12 cellular contexts compared by ENCODE assay signal in the genomic region with DNA sequence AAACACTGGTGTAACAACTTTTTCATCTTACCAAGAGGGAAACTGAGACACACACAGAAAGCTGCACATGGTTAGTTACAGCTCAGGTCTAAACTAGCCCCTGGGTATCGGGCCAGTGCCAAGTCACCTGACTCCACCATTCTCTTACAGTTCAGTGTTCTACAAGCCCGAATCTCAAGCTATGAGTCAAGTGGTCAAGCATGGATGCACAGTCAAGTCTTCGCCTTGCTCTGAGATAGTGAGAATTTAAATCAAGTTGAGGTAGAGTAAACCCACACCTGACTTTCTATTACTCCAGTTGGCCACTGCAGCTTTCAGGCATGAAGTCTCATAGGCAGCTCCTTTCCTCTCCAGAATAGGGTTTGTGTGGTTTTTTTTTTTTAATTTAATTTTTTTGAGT. TPM values are rescaled to one million over a fixed set of nuclear protein-coding genes. Genes with fewer than 3 reads are reported as not detected.
DNase-seq lines count a peak whose midpoint lies in the region; ATAC-seq and TF ChIP-seq lines count a peak whose summit lies in the region.
"Had no signal": no experiment of that assay in that cellular context is flagged by ENCODE, and none has a peak within 500 bp of the region (broad histone marks: within the 10 kb centered on the region; RNA-seq: fewer than 3 reads in every experiment).

No MANE protein-coding gene starts in this region.

- no peak overlapping the region for H3K4me3 Mint-ChIP-seq in glutamatergic neuron (ENCODE audit: unreplicated experiment)
- H3K4me3 Mint-ChIP-seq: T-helper 2 cell treated with Interferon-gamma antibody and Interleukin-4, amounts not matched to agents 5 μg/mL and 100 μg/mL, for 36 hours had no signal

- H3K36me3 ChIP-seq in kidney epithelial cell (ENCODE audit: control insufficient read depth, insufficient read depth, low read length) (no peaks in the 10 kb centered on the region), tibial artery (no peaks in the 10 kb centered on the region)

- H3K27ac Mint-ChIP-seq in glutamatergic neuron (ENCODE audit: unreplicated experiment) = no peak overlapping the region
- H3K27ac Mint-ChIP-seq: progenitor cell of endocrine pancreas; T-helper 2 cell treated with Interferon-gamma antibody and Interleukin-4, amounts not matched to agents 5 μg/mL and 100 μg/mL, for 36 hours had no signal

- no peak overlapping the region for H3K27ac ChIP-seq in tibial artery

- no peaks in the 10 kb centered on the region for H3K9me3 ChIP-seq in tibial artery

- H3K27me3 ChIP-seq in kidney epithelial cell (ENCODE audit: control insufficient read depth, insufficient read depth, low read length) (no peaks in the 10 kb centered on the region), tibial artery (no peaks in the 10 kb centered on the region)

- H3K4me1 Mint-ChIP-seq in glutamatergic neuron (ENCODE audit: low read depth, unreplicated experiment) = no peaks in the 10 kb centered on the region

- H3K36me3 Mint-ChIP-seq in glutamatergic neuron (ENCODE audit: unreplicated experiment) = no peaks in the 10 kb centered on the region

- intact Hi-C loops in cardiac septum (cut with DNase I) (no loop called here), tibial artery (cut with DNase I; ENCODE audit: low total_unique reads) (no loop called here)

- peaks cover 0 to 2% (median 0%) of the 10 kb centered on the region in 4 donors for H3K4me1 ChIP-seq in tibial artery

- H3K4me3 ChIP-seq in kidney epithelial cell (ENCODE audit: low read depth, low read length) (no peak overlapping the region), tibial artery (no peak overlapping the region)

- peak; percentile 76 for DNase-seq in kidney epithelial cell (ENCODE audit: low read depth)
- no peak for DNase-seq in glutamatergic neuron
- DNase-seq in NCI-H146 treated with DMSO at 0.1 percent for 48 hours (lab: John Stamatoyannopoulos, UW; ENCODE audit: unreplicated experiment) = no peak
- DNase-seq in cardiac septum (ENCODE audit: low spot score) = no peak
- no peak for DNase-seq in tibial artery
- DNase-seq: activated effector memory CD4-positive, alpha-beta T cell treated with Interleukin-2 at 50 U/mL for 16 hours; NCI-H524 had no signal

- H3K9me3 Mint-ChIP-seq in glutamatergic neuron (ENCODE audit: unreplicated experiment) = no peaks in the 10 kb centered on the region
- H3K9me3 Mint-ChIP-seq: T-helper 2 cell treated with Interferon-gamma antibody and Interleukin-4, amounts not matched to agents 5 μg/mL and 100 μg/mL, for 36 hours had no signal

- H3K27me3 Mint-ChIP-seq in glutamatergic neuron (ENCODE audit: unreplicated experiment) = no peaks in the 10 kb centered on the region
- H3K27me3 Mint-ChIP-seq: progenitor cell of endocrine pancreas had no signal

- TF ChIP-seq CTCF in kidney epithelial cell (IDR thresholded peaks at IDR 0.05; ENCODE audit: insufficient read depth, low read length, poor library complexity, severe bottlenecking) (no peak), glutamatergic neuron (IDR thresholded peaks at IDR 0.05; ENCODE audit: partially characterized antibody, unreplicated experiment) (no peak), tibial artery (IDR thresholded peaks at IDR 0.05) (no peak)

- ATAC-seq in GM18907 (IDR thresholded peaks at IDR 0.05; ENCODE audit: unreplicated experiment) (peak; percentile 99), GM21723 (IDR thresholded peaks at IDR 0.05; ENCODE audit: unreplicated experiment) (peak; percentile 99), HG03354 (IDR thresholded peaks at IDR 0.05; ENCODE audit: poor library complexity, severe bottlenecking, unreplicated experiment) (peak; percentile 99)

RNA-seq across cellular contexts. Expression of gene ARL5A, which starts 34.5 kb away (rescaled TPM):
- 44.6 and 50.4 TPM in 2 replicates for total RNA-seq in kidney epithelial cell
- total RNA-seq in glutamatergic neuron (ENCODE audit: unreplicated experiment) = 30.3 TPM
- 60.9 TPM for total RNA-seq in cardiac septum
